ENCODE assay signal across 17 cellular contexts in the genomic region with DNA sequence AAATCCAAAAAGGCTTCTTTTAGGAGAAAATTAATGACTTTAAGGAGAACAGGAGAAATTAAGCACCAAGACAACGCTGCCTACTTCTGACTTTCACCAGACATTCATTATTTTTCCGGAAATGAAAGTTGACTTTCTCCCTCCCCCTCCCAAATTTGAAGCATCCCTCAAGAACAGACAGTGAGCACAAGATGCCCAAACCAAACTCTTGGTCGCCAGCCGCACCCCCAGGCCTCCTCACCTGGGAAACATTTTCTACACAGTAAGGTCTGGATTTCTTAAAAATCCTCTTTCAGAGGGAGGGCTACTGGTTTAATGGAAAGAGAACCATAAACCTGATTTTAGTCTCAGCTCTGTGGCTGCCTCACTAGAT. TPM values are rescaled to one million over a fixed set of nuclear protein-coding genes. Genes with fewer than 3 reads are reported as not detected.
DNase-seq lines count a peak whose midpoint lies in the region; ATAC-seq, FAIRE-seq and TF ChIP-seq lines count a peak whose summit lies in the region.
"Had no signal": no experiment of that assay in that cellular context is flagged by ENCODE, and none has a peak within 500 bp of the region (broad histone marks: within the 10 kb centered on the region; RNA-seq: fewer than 3 reads in every experiment).

No MANE protein-coding gene starts in this region.

- no TSS peak for BruUV-seq in K562 (replicated peaks; lab: Mats Ljungman, UMichigan)

- H3K4me2 ChIP-seq in K562 (ENCODE audit: insufficient read depth, low read length), result no peak overlapping the region

- DNase-seq in K562 (ENCODE audit: extremely low read depth in 1 of 4, low spot score in 3 of 4), result no peak
- no peak for DNase-seq in glutamatergic neuron
- DNase-seq in neural crest cell (ENCODE audit: low read depth, low spot score), result no peak
- no peak for DNase-seq in NCI-H526 (lab: John Stamatoyannopoulos, UW)
- DNase-seq in esophagus squamous epithelium (lab: John Stamatoyannopoulos, UW), result no peak
- DNase-seq in NCI-H446 treated with DMSO at 0.1 percent for 48 hours (lab: John Stamatoyannopoulos, UW), result no peak
- DNase-seq: ACHN; BE2C; Caco-2; CD4-positive, alpha-beta T cell had no signal

- in situ Hi-C loops in K562 (cut with MboI), result no loop called here

- H3K27me3 ChIP-seq in K562 (ENCODE audit: control insufficient read depth in 2 of 2, insufficient read depth in 2 of 2, low read length in 2 of 2), result peaks cover 9 to 36% of the 10 kb centered on the region in 2 experiments; a peak in 4 of 5 replicates
- H3K27me3 ChIP-seq in esophagus squamous epithelium, result peaks cover 8 to 98% (median 12%) of the 10 kb centered on the region in 4 donors
- H3K27me3 ChIP-seq: BE2C had no signal

- CTCF ChIA-PET in K562 (lab: Yijun Ruan, JAX; ENCODE audit: low intra/inter-chr PET ratio), result interaction anchor here (0.6 kb wide), 1 partner anchor 15 kb away, joined by 3 read pairs; no protein-coding TSS in a partner anchor

- ATAC-seq in K562 (no peak), HG02759 (IDR thresholded peaks at IDR 0.05; ENCODE audit: unreplicated experiment) (no peak)

- no peak overlapping the region for H3K9ac ChIP-seq in K562 (ENCODE audit: insufficient read depth in 1 of 2, low read depth in 2 of 2, low read length in 2 of 2)

- TF ChIP-seq CTCF in K562 (IDR thresholded peaks at IDR 0.05 in 2 of 3, conservative IDR thresholded peaks at IDR 0.05 in 1 of 3; ENCODE audit: insufficient read depth in 2 of 3, low read depth in 1 of 3, low read length in 3 of 3) (no peak), glutamatergic neuron (IDR thresholded peaks at IDR 0.05; ENCODE audit: partially characterized antibody, unreplicated experiment) (no peak), neural crest cell (conservative IDR thresholded peaks at IDR 0.05) (no peak), esophagus squamous epithelium (IDR thresholded peaks at IDR 0.05) (no peak)

- H3K9me3 Mint-ChIP-seq in glutamatergic neuron (ENCODE audit: unreplicated experiment) (peaks cover 23% of the 10 kb centered on the region), neural crest cell (no peaks in the 10 kb centered on the region)
- H3K9me3 Mint-ChIP-seq: CD4-positive, alpha-beta T cell had no signal

- no peak for TF ChIP-seq POLR2A in K562 (conservative IDR thresholded peaks at IDR 0.05)
- TF ChIP-seq POLR2A in esophagus squamous epithelium (IDR thresholded peaks at IDR 0.05), result no peak

- intact Hi-C loops in K562 (cut with micrococcal nuclease), result no loop called here
- intact Hi-C loops in esophagus squamous epithelium (cut with DNase I), result no loop called here

- H3K27ac ChIP-seq in K562 (ENCODE audit: extremely low read depth, low read depth, low read length) (no peak overlapping the region), esophagus squamous epithelium (no peak overlapping the region)

- H3K4me1 Mint-ChIP-seq in glutamatergic neuron (ENCODE audit: low read depth, unreplicated experiment) (peaks cover 56% of the 10 kb centered on the region), neural crest cell (peaks cover 16% of the 10 kb centered on the region)

- H3K27me3 Mint-ChIP-seq in glutamatergic neuron (ENCODE audit: unreplicated experiment), result peaks cover 20% of the 10 kb centered on the region
- peaks cover 80% of the 10 kb centered on the region for H3K27me3 Mint-ChIP-seq in neural crest cell (ENCODE audit: low read depth)

- H3K27ac Mint-ChIP-seq in glutamatergic neuron (ENCODE audit: unreplicated experiment), result no peak overlapping the region
- H3K27ac Mint-ChIP-seq in neural crest cell (ENCODE audit: unreplicated experiment), result no peak overlapping the region
- H3K27ac Mint-ChIP-seq: CD4-positive, alpha-beta T cell had no signal

- H3K36me3 ChIP-seq in K562 (ENCODE audit: control insufficient read depth, insufficient read depth, low read length) (no peaks in the 10 kb centered on the region), esophagus squamous epithelium (no peaks in the 10 kb centered on the region)
- H3K36me3 ChIP-seq: BE2C, HAP-1 had no signal

- H3K4me1 ChIP-seq in K562 (replicated peaks in 1 of 2; ENCODE audit: control insufficient read depth in 2 of 2, insufficient read depth in 2 of 2, low read length in 2 of 2), result no peaks in the 10 kb centered on the region
- peaks cover 0 to 12% (median 3%) of the 10 kb centered on the region in 3 donors for H3K4me1 ChIP-seq in esophagus squamous epithelium

- no peaks in the 10 kb centered on the region for H3K36me3 Mint-ChIP-seq in glutamatergic neuron (ENCODE audit: unreplicated experiment)
- H3K36me3 Mint-ChIP-seq in neural crest cell (ENCODE audit: low read depth), result no peaks in the 10 kb centered on the region

- no peaks in the 10 kb centered on the region; the same call in 1 of the 2 replicates for H4K20me1 ChIP-seq in K562 (replicated peaks; ENCODE audit: control insufficient read depth, insufficient read depth, low read length)

- H3K4me3 Mint-ChIP-seq in glutamatergic neuron (ENCODE audit: unreplicated experiment) (peak overlapping the region; percentile 97), neural crest cell (peak overlapping the region; percentile 2)
- H3K4me3 Mint-ChIP-seq: CD4-positive, alpha-beta T cell had no signal

- TF ChIP-seq EP300 in K562 (IDR thresholded peaks at IDR 0.05; ENCODE audit: low read length), result no peak

- H3K4me3 ChIP-seq in K562, result no peak overlapping the region
- H3K4me3 ChIP-seq in esophagus squamous epithelium, result no peak overlapping the region
- H3K4me3 ChIP-seq: HAP-1 had no signal

- no peak for TF ChIP-seq RAD21 in K562 (CRISPR knock-in tag; conservative IDR thresholded peaks at IDR 0.05 in 1 of 2, IDR thresholded peaks at IDR 0.05 in 1 of 2)

- no peaks in the 10 kb centered on the region for H3K9me1 ChIP-seq in K562 (ENCODE audit: control insufficient read depth, insufficient read depth, low read length)

- no peaks in the 10 kb centered on the region for H3K79me2 ChIP-seq in K562 (ENCODE audit: control insufficient read depth, insufficient read depth, low read length)

- WGBS in K562 (ENCODE audit: insufficient coverage, low coverage, missing lambda C conversion rate), result 0% methylated on average over 4 of the region's 4 CpGs
- 82 to 83% methylated on average over 4 of the region's 4 CpGs for WGBS in esophagus squamous epithelium, 2 donors

- FAIRE-seq in K562 (lab: Jason Lieb, UNC), result no peak
- FAIRE-seq: A204.1, D721Med, G401.6, GM12891, GM19239 had no signal

- no peak overlapping the region for H2AFZ ChIP-seq in K562 (ENCODE audit: low read depth, low read length)

- H3K9me3 ChIP-seq in K562 (replicated peaks; ENCODE audit: control insufficient read depth, insufficient read depth, low read depth, low read length) (peaks cover 4% of the 10 kb centered on the region; the same call in 1 of the 2 replicates), esophagus squamous epithelium (peaks cover 0 to 16% (median 11%) of the 10 kb centered on the region in 3 donors)
- H3K9me3 ChIP-seq: BE2C, Caco-2, HAP-1 had no signal

- POLR2A ChIA-PET in K562 (lab: Yijun Ruan, JAX), result no interaction called here

TF ChIP-seq in K562, 482 proteins besides CTCF, POLR2A, EP300 and RAD21:
- TF ChIP-seq, protein P1, sequence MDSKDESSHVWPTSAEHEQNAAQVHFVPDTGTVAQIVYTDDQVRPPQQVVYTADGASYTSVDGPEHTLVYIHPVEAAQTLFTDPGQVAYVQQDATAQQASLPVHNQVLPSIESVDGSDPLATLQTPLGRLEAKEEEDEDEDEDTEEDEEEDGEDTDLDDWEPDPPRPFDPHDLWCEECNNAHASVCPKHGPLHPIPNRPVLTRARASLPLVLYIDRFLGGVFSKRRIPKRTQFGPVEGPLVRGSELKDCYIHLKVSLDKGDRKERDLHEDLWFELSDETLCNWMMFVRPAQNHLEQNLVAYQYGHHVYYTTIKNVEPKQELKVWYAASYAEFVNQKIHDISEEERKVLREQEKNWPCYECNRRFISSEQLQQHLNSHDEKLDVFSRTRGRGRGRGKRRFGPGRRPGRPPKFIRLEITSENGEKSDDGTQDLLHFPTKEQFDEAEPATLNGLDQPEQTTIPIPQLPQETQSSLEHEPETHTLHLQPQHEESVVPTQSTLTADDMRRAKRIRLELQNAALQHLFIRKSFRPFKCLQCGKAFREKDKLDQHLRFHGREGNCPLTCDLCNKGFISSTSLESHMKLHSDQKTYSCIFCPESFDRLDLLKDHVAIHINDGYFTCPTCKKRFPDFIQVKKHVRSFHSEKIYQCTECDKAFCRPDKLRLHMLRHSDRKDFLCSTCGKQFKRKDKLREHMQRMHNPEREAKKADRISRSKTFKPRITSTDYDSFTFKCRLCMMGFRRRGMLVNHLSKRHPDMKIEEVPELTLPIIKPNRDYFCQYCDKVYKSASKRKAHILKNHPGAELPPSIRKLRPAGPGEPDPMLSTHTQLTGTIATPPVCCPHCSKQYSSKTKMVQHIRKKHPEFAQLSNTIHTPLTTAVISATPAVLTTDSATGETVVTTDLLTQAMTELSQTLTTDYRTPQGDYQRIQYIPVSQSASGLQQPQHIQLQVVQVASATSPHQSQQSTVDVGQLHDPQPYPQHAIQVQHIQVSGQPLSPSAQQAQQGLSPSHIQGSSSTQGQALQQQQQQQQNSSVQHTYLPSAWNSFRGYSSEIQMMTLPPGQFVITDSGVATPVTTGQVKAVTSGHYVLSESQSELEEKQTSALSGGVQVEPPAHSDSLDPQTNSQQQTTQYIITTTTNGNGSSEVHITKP (IDR thresholded peaks at IDR 0.05; ENCODE audit: partially characterized antibody), result peak; percentile 21
- no peak for TF ChIP-seq RFX7 (CRISPR knock-in tag; IDR thresholded peaks at IDR 0.05)

RNA-seq across cellular contexts. Expression of a gene that starts 2.7 kb away (rescaled TPM):
- total RNA-seq in K562 (2011; cell fraction: chromatin; rRNA removed; ENCODE audit: low replicate concordance), result not detected in 2 replicates
- not detected in 2 replicates for total RNA-seq in K562 (2011; cell fraction: nucleolus; rRNA removed)
- total RNA-seq in K562 (2011; cell fraction: nucleoplasm; rRNA removed), result not detected in 2 replicates
- total RNA-seq in K562 (2014; rRNA removed) (not detected in 2 replicates), K562 (2014; rRNA removed; fragmentation: Illumina TruSeq; extraction: Trizol) (not detected in 2 replicates), K562 (2015; rRNA removed; fragmentation: Illumina TruSeq; extraction: Trizol) (not detected in 2 replicates), K562 (2021) (not detected in 2 replicates), glutamatergic neuron (ENCODE audit: unreplicated experiment) (96.1 TPM), neural crest cell (4.1 and 6.1 TPM in 2 replicates), esophagus squamous epithelium (1 to 10 TPM in 1 of 4 donors, under 1 TPM in 1, not detected in 2; 0.32 to 1.7 TPM)
- polyA plus RNA-seq in K562 (2011; rRNA removed) (not detected in 2 replicates), K562 (2014; fragmentation: Illumina TruSeq; extraction: Trizol) (not detected in 2 replicates), K562 (2014; fragmentation: Nextera tagmentation; extraction: Ambion mirVana) (not detected), K562 (2014; rRNA removed) (0.01 and 0.04 TPM in 2 replicates)
- 0.01 TPM in 1 of 2 replicates, not detected in the other for polyA plus RNA-seq in K562 (2011; cell fraction: cytosol; rRNA removed)
- polyA plus RNA-seq in K562 (2011; cell fraction: nucleus; rRNA removed), result not detected in 2 replicates
- polyA plus RNA-seq in K562 (2012), result 0.03 TPM in 1 of 2 replicates, not detected in the other
- polyA minus RNA-seq in K562 (2011; rRNA and poly(A)+ RNA removed), result not detected in 2 replicates
- not detected in 2 replicates for polyA minus RNA-seq in K562 (2011; cell fraction: cytosol; rRNA and poly(A)+ RNA removed)
- polyA minus RNA-seq in K562 (2011; cell fraction: nucleus; rRNA and poly(A)+ RNA removed), result not detected in 2 replicates
- total RNA-seq: CD4-positive, alpha-beta T cell had no signal

Comparison
In these comparisons a context has a peak if more than half of its experiments do, and no peak if none do; other contexts are left out.
1. RNA of a gene that starts 2.7 kb away (total RNA-seq): 96.1 TPM in glutamatergic neuron (single experiment); 4.1 to 6.1 TPM in neural crest cell, 0.32 to 1.7 TPM in esophagus squamous epithelium and not detected in K562; every median in the first group is over 10 times any median in the second.